Comparison of ENCODE assay signal across 8 cellular contexts in genomic region chr11:559712-560304, GRCh38. TPM values are rescaled to one million over a fixed set of nuclear protein-coding genes. Genes with fewer than 3 reads are reported as not detected.
A peak's percentile ranks its signal among the peaks of the same experiment; 100 is the strongest.
DNase-seq lines count a peak whose midpoint lies in the region; ATAC-seq and TF ChIP-seq lines count a peak whose summit lies in the region.

No MANE protein-coding gene starts in this region.

- no peak for ATAC-seq in left cardiac atrium
- peak; percentile 15 for ATAC-seq in body of pancreas
- ATAC-seq in HG03342 (IDR thresholded peaks at IDR 0.05; ENCODE audit: unreplicated experiment), result no peak
- no peak for ATAC-seq in GM21528 (IDR thresholded peaks at IDR 0.05; ENCODE audit: low FRiP score, unreplicated experiment)
- no peak for ATAC-seq in GM18870 (IDR thresholded peaks at IDR 0.05; ENCODE audit: unreplicated experiment)

- no peaks in the 10 kb centered on the region for H3K36me3 Mint-ChIP-seq in mesothelial cell of epicardium

- H3K27ac ChIP-seq in left ventricle myocardium inferior (replicated peaks) (peak overlapping the region; percentile 64), body of pancreas (peak overlapping the region; percentile 90 to 99 (median 96)), urinary bladder (ENCODE audit: low read depth) (no peak overlapping the region)

- H3K4me3 ChIP-seq in left ventricle myocardium inferior (peak overlapping the region; percentile 91), body of pancreas (peak overlapping the region in 1 of 2 donors; percentile 33), urinary bladder (ENCODE audit: low read depth, low read length) (peak overlapping the region; percentile 67)

- H3K27ac Mint-ChIP-seq in mesothelial cell of epicardium, result peak overlapping the region; percentile 66

- H3K4me1 ChIP-seq in left ventricle myocardium inferior (peaks cover 31% of the 10 kb centered on the region), body of pancreas (peaks cover 56% of the 10 kb centered on the region), urinary bladder (ENCODE audit: insufficient read depth) (peaks cover 2% of the 10 kb centered on the region)

- DNase-seq in left ventricle myocardium inferior (no peak), left cardiac atrium (no peak), body of pancreas (peak; percentile 64 to 80 (median 76)), mesothelial cell of epicardium (ENCODE audit: low spot score in 2 of 2, unreplicated experiment in 2 of 2) (no peak)

- H3K36me3 ChIP-seq in left ventricle myocardium inferior, result no peaks in the 10 kb centered on the region
- no peaks in the 10 kb centered on the region for H3K36me3 ChIP-seq in body of pancreas (replicated peaks in 1 of 2; ENCODE audit: insufficient read depth in 1 of 2, low read depth in 2 of 2)
- no peaks in the 10 kb centered on the region for H3K36me3 ChIP-seq in urinary bladder (ENCODE audit: insufficient read depth)

- H3K4me3 Mint-ChIP-seq in mesothelial cell of epicardium, result peak overlapping the region; percentile 69

- intact Hi-C loops in left ventricle myocardium inferior (cut with micrococcal nuclease) (no loop called here), left cardiac atrium (cut with DNase I) (loop anchor here (5.0 to 10.0 kb wide), 2 partner anchors 55 to 162 kb away; partner anchors contain the start of gene IRF7 (in 1 of the 2)), body of pancreas (cut with DNase I) (loop anchor here (10.0 kb wide), 1 partner anchor 165 kb away; no protein-coding TSS in a partner anchor)

- H3K9me3 ChIP-seq in left ventricle myocardium inferior (replicated peaks) (no peaks in the 10 kb centered on the region), body of pancreas (no peaks in the 10 kb centered on the region)

- H3K9me3 Mint-ChIP-seq in mesothelial cell of epicardium, result no peaks in the 10 kb centered on the region

- peaks cover 37% of the 10 kb centered on the region for H3K27me3 Mint-ChIP-seq in mesothelial cell of epicardium (ENCODE audit: low read depth)

- TF ChIP-seq POLR2A in body of pancreas (IDR thresholded peaks at IDR 0.05), result no peak

- WGBS in body of pancreas, 2 donors, result 54% methylated on average over 12 to 18 of the region's 18 CpGs
- 77% methylated on average over 18 of the region's 18 CpGs for WGBS in urinary bladder

- TF ChIP-seq CTCF in left ventricle myocardium inferior (IDR thresholded peaks at IDR 0.05; ENCODE audit: borderline replicate concordance), result no peak
- TF ChIP-seq CTCF in body of pancreas (IDR thresholded peaks at IDR 0.05), result no peak
- no peak for TF ChIP-seq CTCF in mesothelial cell of epicardium (IDR thresholded peaks at IDR 0.05; ENCODE audit: unreplicated experiment)

- H3K4me1 Mint-ChIP-seq in mesothelial cell of epicardium, result peaks cover 24% of the 10 kb centered on the region

- H3K27me3 ChIP-seq in left ventricle myocardium inferior (ENCODE audit: low read depth) (peaks cover 56% of the 10 kb centered on the region), body of pancreas (no peaks in the 10 kb centered on the region)

RNA-seq across cellular contexts. Expression of gene LMNTD2, which starts 0.7 kb away (rescaled TPM):
- total RNA-seq in left ventricle myocardium inferior (0.52 TPM), left cardiac atrium (1 to 10 TPM in 1 of 2 donors, under 1 TPM in 1; 0.58 to 1.1 TPM), body of pancreas (10 to 100 TPM in 1 of 2 donors, 1 to 10 TPM in 1; 6.0 to 12.9 TPM), mesothelial cell of epicardium (16.5 to 17.4 TPM (median 16.6 TPM) in 3 replicates), urinary bladder (0.37 TPM)
- polyA plus RNA-seq in urinary bladder, result 1.2 TPM

RNA-seq across cellular contexts. Expression of gene RASSF7, which starts 1.0 kb away (rescaled TPM):
- total RNA-seq in left ventricle myocardium inferior (4.5 TPM), left cardiac atrium (1 to 10 TPM; 3.2 to 4.4 TPM), body of pancreas (100 to 1,000 TPM in 1 of 2 donors, 10 to 100 TPM in 1; 49.5 to 134 TPM), mesothelial cell of epicardium (29.3 to 32.3 TPM (median 32.1 TPM) in 3 replicates), urinary bladder (3.3 TPM)
- polyA plus RNA-seq in urinary bladder, result 13.8 TPM

RNA-seq across cellular contexts. Expression of gene PHRF1, which starts 16.5 kb away (rescaled TPM):
- total RNA-seq in left ventricle myocardium inferior (17.7 TPM), left cardiac atrium (10 to 100 TPM; 17.3 to 21.5 TPM), body of pancreas (10 to 100 TPM; 18.2 to 34.3 TPM), mesothelial cell of epicardium (48.2 to 51.1 TPM (median 49.7 TPM) in 3 replicates), urinary bladder (16.5 TPM)
- 21.1 TPM for polyA plus RNA-seq in urinary bladder

RNA-seq across cellular contexts. Expression of gene LRRC56, which starts 22.5 kb away (rescaled TPM):
- total RNA-seq in left ventricle myocardium inferior (0.25 TPM), left cardiac atrium (under 1 TPM; 0.47 to 0.68 TPM), body of pancreas (1 to 10 TPM; 1.6 to 2.3 TPM), mesothelial cell of epicardium (3.0 to 3.4 TPM (median 3.2 TPM) in 3 replicates), urinary bladder (0.90 TPM)
- 0.96 TPM for polyA plus RNA-seq in urinary bladder

RNA-seq across cellular contexts. Expression of gene HRAS, which starts 24.4 kb away (rescaled TPM):
- total RNA-seq in left ventricle myocardium inferior, result 55.9 TPM
- 10 to 100 TPM; 47.9 to 56.5 TPM for total RNA-seq in left cardiac atrium
- 10 to 100 TPM; 13.0 to 15.8 TPM for total RNA-seq in body of pancreas
- total RNA-seq in mesothelial cell of epicardium, result 35.1 to 41.5 TPM (median 39.3 TPM) in 3 replicates
- 8.7 TPM for total RNA-seq in urinary bladder
- 79.0 TPM for polyA plus RNA-seq in urinary bladder

Comparison
In these comparisons a context has a peak if more than half of its experiments do, and no peak if none do; other contexts are left out.
1. DNase-seq: peak in body of pancreas (4 of 4); none in left ventricle myocardium inferior (single experiment), left cardiac atrium (single experiment) and mesothelial cell of epicardium (0 of 2).